1 cellular context compared by ENCODE assay signal in the genomic region with DNA sequence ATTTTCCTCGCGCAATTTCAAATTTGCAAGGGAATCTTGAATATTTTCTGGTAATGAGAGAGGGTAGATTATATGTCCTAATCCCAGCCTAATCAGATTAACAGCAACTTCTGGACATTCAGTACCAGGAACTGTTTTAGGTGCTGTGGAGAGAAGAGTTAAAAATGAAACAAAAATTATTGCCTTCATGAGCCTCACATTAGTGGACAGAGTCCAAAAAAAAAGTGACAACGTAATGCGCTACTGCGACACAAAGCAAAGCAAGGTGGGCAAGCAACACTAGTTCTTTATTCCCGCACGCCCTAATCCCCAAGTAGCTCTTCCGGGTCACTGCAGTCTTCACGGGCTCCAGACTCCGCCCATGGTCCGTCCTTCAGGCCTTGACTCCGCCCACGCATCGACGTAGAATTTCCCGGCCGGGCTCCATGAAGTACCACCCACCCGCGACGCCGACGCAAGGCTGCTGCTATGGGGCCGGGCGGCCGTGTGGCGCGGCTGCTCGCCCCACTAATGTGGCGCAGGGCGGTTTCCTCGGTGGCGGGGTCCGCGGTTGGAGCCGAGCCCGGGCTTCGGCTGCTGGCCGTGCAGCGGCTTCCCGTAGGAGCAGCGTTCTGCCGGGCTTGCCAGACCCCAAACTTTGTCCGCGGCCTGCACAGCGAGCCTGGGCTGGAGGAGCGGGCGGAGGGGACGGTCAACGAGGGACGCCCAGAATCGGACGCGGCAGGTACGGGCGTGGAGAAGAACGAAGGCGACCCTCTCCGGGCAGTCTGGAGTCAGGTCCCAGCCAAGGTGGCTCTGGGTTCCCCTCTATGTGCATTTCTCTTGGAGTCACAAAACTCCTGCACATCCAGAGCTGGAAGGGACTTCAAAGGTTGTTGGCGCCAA.
A peak's percentile ranks its signal among the peaks of the same experiment; 100 is the strongest.
TF ChIP-seq lines count a peak whose summit lies in the region.

A gene (plus strand): TSS at position 455 of the 885 bp plus-strand sequence. CDS start 14 bp downstream, at position 469.

TF ChIP-seq in H1, 55 proteins besides CTCF, POLR2A, EP300 and RAD21 (continued from another document):
- TF ChIP-seq, protein P1, sequence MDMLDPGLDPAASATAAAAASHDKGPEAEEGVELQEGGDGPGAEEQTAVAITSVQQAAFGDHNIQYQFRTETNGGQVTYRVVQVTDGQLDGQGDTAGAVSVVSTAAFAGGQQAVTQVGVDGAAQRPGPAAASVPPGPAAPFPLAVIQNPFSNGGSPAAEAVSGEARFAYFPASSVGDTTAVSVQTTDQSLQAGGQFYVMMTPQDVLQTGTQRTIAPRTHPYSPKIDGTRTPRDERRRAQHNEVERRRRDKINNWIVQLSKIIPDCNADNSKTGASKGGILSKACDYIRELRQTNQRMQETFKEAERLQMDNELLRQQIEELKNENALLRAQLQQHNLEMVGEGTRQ (IDR thresholded peaks at IDR 0.05; ENCODE audit: low read length), result peak; percentile 12; the same call in 1 of the 2 replicates
- TF ChIP-seq SRF (IDR thresholded peaks at IDR 0.05; ENCODE audit: low read depth, low read length), result 0 out of 2 replicates have a peak, but pooled peaks have one; percentile 27
- peak; percentile 50; the same call in 1 of the 2 replicates for TF ChIP-seq GABPA (IDR thresholded peaks at IDR 0.05; ENCODE audit: borderline replicate concordance, insufficient read depth, low read length)
- peak; percentile 83 for TF ChIP-seq TAF1 (IDR thresholded peaks at IDR 0.05; ENCODE audit: low read depth, low read length)
- TF ChIP-seq, protein P2, sequence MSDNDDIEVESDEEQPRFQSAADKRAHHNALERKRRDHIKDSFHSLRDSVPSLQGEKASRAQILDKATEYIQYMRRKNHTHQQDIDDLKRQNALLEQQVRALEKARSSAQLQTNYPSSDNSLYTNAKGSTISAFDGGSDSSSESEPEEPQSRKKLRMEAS (IDR thresholded peaks at IDR 0.05), result peak; percentile 75
- TF ChIP-seq CREB1 (IDR thresholded peaks at IDR 0.05), result peak; percentile 95
- TF ChIP-seq CEBPB (IDR thresholded peaks at IDR 0.05; ENCODE audit: low read depth, low read length), result no peak
- TF ChIP-seq NANOG (IDR thresholded peaks at IDR 0.05; ENCODE audit: insufficient read depth, low read depth, low read length, poor library complexity, severe bottlenecking), result no peak
- TF ChIP-seq CBX8 (IDR thresholded peaks at IDR 0.05; ENCODE audit: borderline replicate concordance, low read depth, low read length), result no peak
- TF ChIP-seq ZNF274 (IDR thresholded peaks at IDR 0.05; ENCODE audit: borderline replicate concordance, extremely low read depth, low read length), result no peak
- TF ChIP-seq BACH1 (IDR thresholded peaks at IDR 0.05; ENCODE audit: low read length), result peak; percentile 72
- no peak for TF ChIP-seq JUND (IDR thresholded peaks at IDR 0.05; ENCODE audit: low read length)
- peak; percentile 22 to 90; a peak in 2 of 4 replicates for TF ChIP-seq SIN3A (conservative IDR thresholded peaks at IDR 0.05 in 1 of 2, IDR thresholded peaks at IDR 0.05 in 1 of 2; ENCODE audit: low read depth in 1 of 2, low read length in 2 of 2)
- TF ChIP-seq EGR1 (IDR thresholded peaks at IDR 0.05; ENCODE audit: borderline replicate concordance, low read depth, low read length), result peak; percentile 82; the same call in 1 of the 2 replicates
- TF ChIP-seq RBBP5 (IDR thresholded peaks at IDR 0.05; ENCODE audit: borderline replicate concordance, low read depth, low read length), result peak; percentile 94; the same call in 1 of the 2 replicates
- peak; percentile 81 for TF ChIP-seq KDM5A (IDR thresholded peaks at IDR 0.05; ENCODE audit: low read length)
- TF ChIP-seq POU5F1 (IDR thresholded peaks at IDR 0.05; ENCODE audit: low read depth, low read length), result no peak
- no peak for TF ChIP-seq RFX5 (IDR thresholded peaks at IDR 0.05; ENCODE audit: borderline replicate concordance, low read depth, low read length)
- peak; percentile 70; the same call in 1 of the 2 replicates for TF ChIP-seq SP1 (IDR thresholded peaks at IDR 0.05; ENCODE audit: low read depth, low read length)
- TF ChIP-seq ASH2L (IDR thresholded peaks at IDR 0.05; ENCODE audit: low read length), result peak; percentile 97
- no peak for TF ChIP-seq HDAC6 (IDR thresholded peaks at IDR 0.05; ENCODE audit: low read depth, low read length)
- TF ChIP-seq TCF12 (IDR thresholded peaks at IDR 0.05; ENCODE audit: low read depth, low read length), result no peak
TF ChIP-seq in H1: peak in this region for 22.
